26 cellular contexts compared by ENCODE assay signal in genomic region chr6:89439014-89439413, GRCh38.
"Had no signal": no experiment of that assay in that cellular context is flagged by ENCODE, and none has a peak within 500 bp of the region (broad histone marks: within the 10 kb centered on the region; RNA-seq: fewer than 3 reads in every experiment).

No MANE protein-coding gene starts in this region.

- H3K4me1 ChIP-seq: suprapubic skin, thyroid gland, uterus had no signal

- H3K27ac ChIP-seq: stomach, suprapubic skin, testis, thoracic aorta, thyroid gland, tibial artery, tibial nerve, transverse colon, upper lobe of left lung, upper lobe of right lung, uterus, vagina had no signal

- H3K27me3 ChIP-seq: stomach, suprapubic skin, testis, thyroid gland, tibial artery, tibial nerve, transverse colon, upper lobe of left lung, upper lobe of right lung, uterus, vagina had no signal

- H3K9me3 ChIP-seq: stomach, suprapubic skin, testis, thoracic aorta, thyroid gland, tibial artery, tibial nerve, transverse colon, upper lobe of left lung, upper lobe of right lung, uterus, vagina had no signal

- DNase-seq: stimulated activated CD4-positive, alpha-beta T cell treated with anti-CD3 and anti-CD28 coated beads, Interleukin-2, amount 100 ng/mL, for 48 hours; stimulated activated CD4-positive, alpha-beta T cell treated with anti-CD3 and anti-CD28 coated beads, Interleukin-4, amount 100 ng/mL, for 1 hour; stimulated activated CD4-positive, alpha-beta T cell treated with anti-CD3 and anti-CD28 coated beads, Interleukin-4, amount 100 ng/mL, for 24 hours; stimulated activated CD4-positive, alpha-beta T cell treated with anti-CD3 and anti-CD28 coated beads, Interleukin-4, amount 100 ng/mL, for 4 hours; stimulated activated CD8-positive, alpha-beta memory T cell treated with anti-CD3 and anti-CD28 coated beads, Interleukin-4, amount 100 ng/mL, for 48 hours; stimulated activated naive B cell treated with anti-CD40 and anti-IgM and Interleukin-4, amounts not matched to agents 10 μg/mL and 1 μg/mL and 100 μg/mL, for 72 hours; stimulated activated naive CD4-positive, alpha-beta T cell; stimulated activated naive CD4-positive, alpha-beta T cell treated with Interleukin-2 at 50 U/mL for 16 hours; stimulated activated naive CD8-positive, alpha-beta T cell treated with anti-CD3 and anti-CD28 coated beads, Interleukin-15, amount 100 ng/mL, for 72 hours; stimulated activated naive CD8-positive, alpha-beta T cell treated with anti-CD3 and anti-CD28 coated beads, Interleukin-15, Interleukin-2, amounts not matched to agents 100 U/mL and 50 U/mL, for 24 hours; stomach; substantia nigra; testis; thyroid gland; tibial artery; transverse colon; trophoblast cell; upper lobe of left lung; upper lobe of right lung; uterus had no signal

- H3K4me3 ChIP-seq: stomach, suprapubic skin, testis, thoracic aorta, thyroid gland, tibial artery, tibial nerve, transverse colon, upper lobe of left lung, upper lobe of right lung, uterus, vagina had no signal

- H3K36me3 ChIP-seq: stomach, suprapubic skin, thoracic aorta, thyroid gland, tibial artery, tibial nerve, transverse colon, upper lobe of left lung, upper lobe of right lung, vagina had no signal

- ATAC-seq: stimulated activated effector memory CD8-positive, alpha-beta T cell treated with anti-CD3 and anti-CD28 coated beads, Interleukin-12 subunit alpha, Interleukin-12 subunit beta, amount 100 ng/mL, for 72 hours; stimulated activated memory B cell treated with anti-CD40 and anti-IgM and Interleukin-4, amounts not matched to agents 10 μg/mL and 1 μg/mL and 100 μg/mL, for 72 hours; stimulated activated naive B cell treated with anti-CD40 and anti-IgM and Interleukin-4, amounts not matched to agents 10 μg/mL and 1 μg/mL and 100 μg/mL, for 72 hours; stimulated activated naive CD8-positive, alpha-beta T cell treated with anti-CD3 and anti-CD28 coated beads, Interleukin-15, amount 100 ng/mL, for 72 hours; stimulated activated naive CD8-positive, alpha-beta T cell treated with anti-CD3 and anti-CD28 coated beads, Interleukin-15, Interleukin-2, amounts not matched to agents 100 U/mL and 50 U/mL, for 24 hours; upper lobe of right lung had no signal
